Comparison of ENCODE assay signal across 12 cellular contexts in genomic region chr3:133412511-133413165, GRCh38. TPM values are rescaled to one million over a fixed set of nuclear protein-coding genes. Genes with fewer than 3 reads are reported as not detected.
DNase-seq lines count a peak whose midpoint lies in the region; ATAC-seq and TF ChIP-seq lines count a peak whose summit lies in the region.
"Had no signal": no experiment of that assay in that cellular context is flagged by ENCODE, and none has a peak within 500 bp of the region (broad histone marks: within the 10 kb centered on the region; RNA-seq: fewer than 3 reads in every experiment).

No MANE protein-coding gene starts in this region.

- H3K27me3 ChIP-seq in gastroesophageal sphincter: peaks cover 13% of the 10 kb centered on the region
- H3K27me3 ChIP-seq in rectal smooth muscle tissue (ENCODE audit: control insufficient read depth, insufficient read depth, low read length): peaks cover 2% of the 10 kb centered on the region

- TF ChIP-seq POLR2A in gastroesophageal sphincter (IDR thresholded peaks at IDR 0.05): no peak

- no peak for TF ChIP-seq CTCF in WI38 (IDR thresholded peaks at IDR 0.05; ENCODE audit: low read depth, low read length)
- TF ChIP-seq CTCF in gastroesophageal sphincter (IDR thresholded peaks at IDR 0.05): no peak

- peak; percentile 61 for DNase-seq in EH (ENCODE audit: low read depth)
- no peak for DNase-seq in AML-193 (lab: John Stamatoyannopoulos, UW)
- no peak for DNase-seq in GM19238 (ENCODE audit: insufficient read length, low spot score)
- DNase-seq: activated CD4-positive, alpha-beta T cell treated with anti-CD3 and anti-CD28 coated beads, Interleukin-2, amount 10 ng/mL, durations not matched to agents 7 days and 5 days; stimulated activated CD4-positive, alpha-beta T cell treated with anti-CD3 and anti-CD28 coated beads, Interleukin-1b, Interleukin-23, amount 100 ng/mL, for 48 hours had no signal

- peak overlapping the region; percentile 67 for H3K4me3 ChIP-seq in WI38 (ENCODE audit: low read depth, low read length)
- H3K4me3 ChIP-seq in gastroesophageal sphincter: peak overlapping the region in 1 of 2 donors; percentile 28
- H3K4me3 ChIP-seq in rectal smooth muscle tissue (ENCODE audit: low read length): peak overlapping the region; percentile 37

- H3K4me1 ChIP-seq in gastroesophageal sphincter (peaks cover 0 to 16% (median 6%) of the 10 kb centered on the region in 3 donors), rectal smooth muscle tissue (ENCODE audit: control insufficient read depth, insufficient read depth, low read length) (peaks cover 5% of the 10 kb centered on the region)

- no peak overlapping the region for H3K9ac ChIP-seq in rectal smooth muscle tissue (ENCODE audit: low read length)

- no peaks in the 10 kb centered on the region for H3K9me3 ChIP-seq in gastroesophageal sphincter
- H3K9me3 ChIP-seq: adrenal gland had no signal

- no peak for TF ChIP-seq EP300 in gastroesophageal sphincter (IDR thresholded peaks at IDR 0.05)

- H3K27ac ChIP-seq in gastroesophageal sphincter (peak overlapping the region in 1 of 4 donors; percentile 27), rectal smooth muscle tissue (ENCODE audit: low read depth, low read length) (no peak overlapping the region)
- H3K27ac ChIP-seq: adrenal gland had no signal

- 33 to 40% methylated on average over 1 to 10 of the region's 19 CpGs for WGBS in gastroesophageal sphincter (ENCODE audit: low coverage in 1 of 2), 2 donors

- ATAC-seq in gastroesophageal sphincter (peak; percentile 40), HG02759 (IDR thresholded peaks at IDR 0.05; ENCODE audit: unreplicated experiment) (no peak), HG02588 (IDR thresholded peaks at IDR 0.05; ENCODE audit: unreplicated experiment) (no peak)

- H3K36me3 ChIP-seq in gastroesophageal sphincter (no peaks in the 10 kb centered on the region), rectal smooth muscle tissue (ENCODE audit: control insufficient read depth, insufficient read depth, low read length) (no peaks in the 10 kb centered on the region)
- H3K36me3 ChIP-seq: adrenal gland had no signal

RNA-seq across cellular contexts. Expression of gene BFSP2, which starts 12.8 kb away (rescaled TPM):
- not detected for total RNA-seq in gastroesophageal sphincter
- total RNA-seq: adrenal gland, myocyte had no signal
